In genomic region chr7:5351508-5352265, GRCh38 we compare ENCODE assay signal across 31 cellular contexts.
DNase-seq lines count a peak whose midpoint lies in the region; ATAC-seq, FAIRE-seq and TF ChIP-seq lines count a peak whose summit lies in the region.
"Had no signal": no experiment of that assay in that cellular context is flagged by ENCODE, and none has a peak within 500 bp of the region (broad histone marks: within the 10 kb centered on the region; RNA-seq: fewer than 3 reads in every experiment).

No MANE protein-coding gene starts in this region.

- intact Hi-C loops in Right ventricle myocardium inferior (cut with DNase I) (no loop called here), right cardiac atrium (cut with DNase I) (no loop called here), sigmoid colon (cut with DNase I) (loop anchor here (10.0 kb wide), 1 partner anchor 343 kb away; no protein-coding TSS in a partner anchor)

- no peaks in the 10 kb centered on the region for H3F3A ChIP-seq in smooth muscle cell (ENCODE audit: low read depth)

- no peak overlapping the region for H3K9ac ChIP-seq in astrocyte (ENCODE audit: low read length)
- no peak overlapping the region for H3K9ac ChIP-seq in iPS-18a (ENCODE audit: low read length)
- no peak overlapping the region for H3K9ac ChIP-seq in smooth muscle cell (ENCODE audit: low read depth)
- H3K9ac ChIP-seq: GM23248 had no signal

- H3K9me3 Mint-ChIP-seq in astrocyte (ENCODE audit: unreplicated experiment), result no peaks in the 10 kb centered on the region
- H3K9me3 Mint-ChIP-seq: activated CD8-positive, alpha-beta T cell treated with anti-CD3 and anti-CD28 coated beads for 36 hours had no signal

- TF ChIP-seq EP300 in sigmoid colon (IDR thresholded peaks at IDR 0.05), result no peak

- H4K20me1 ChIP-seq in astrocyte (ENCODE audit: insufficient read depth, low read length), result peaks cover 68% of the 10 kb centered on the region
- peaks cover 92% of the 10 kb centered on the region for H4K20me1 ChIP-seq in smooth muscle cell (ENCODE audit: low read depth)

- no peak for ATAC-seq in Right ventricle myocardium inferior
- no peak for ATAC-seq in right cardiac atrium
- ATAC-seq: activated CD8-positive, alpha-beta T cell treated with anti-CD3 and anti-CD28 coated beads for 36 hours; gastrocnemius medialis; left ventricle myocardium superior; upper lobe of right lung had no signal

- TF ChIP-seq CTCF in astrocyte (IDR thresholded peaks at IDR 0.05; ENCODE audit: insufficient read depth, low read depth, low read length) (no peak), sigmoid colon (IDR thresholded peaks at IDR 0.05) (no peak), smooth muscle cell (IDR thresholded peaks at IDR 0.05; ENCODE audit: borderline replicate concordance, insufficient read depth, poor library complexity, severe bottlenecking) (no peak)

- peaks cover 50% of the 10 kb centered on the region for H3K79me2 ChIP-seq in astrocyte (ENCODE audit: insufficient read depth, low read length)
- peaks cover 46% of the 10 kb centered on the region for H3K79me2 ChIP-seq in smooth muscle cell (ENCODE audit: low read depth)

- no peak overlapping the region for H3K27ac ChIP-seq in right cardiac atrium (ENCODE audit: low read length)
- no peak overlapping the region for H3K27ac ChIP-seq in astrocyte (ENCODE audit: low read depth, low read length)
- H3K27ac ChIP-seq in iPS-18a (ENCODE audit: low read length), result no peak overlapping the region
- H3K27ac ChIP-seq in sigmoid colon, result peak overlapping the region; percentile 1 to 85 (median 78)
- H3K27ac ChIP-seq in smooth muscle cell (ENCODE audit: low read depth), result no peak overlapping the region
- H3K27ac ChIP-seq: gastrocnemius medialis, GM23248, neutrophil, upper lobe of right lung had no signal

- WGBS in right cardiac atrium, result 92% methylated on average over 35 of the region's 35 CpGs
- 94% methylated on average over 35 of the region's 35 CpGs for WGBS in sigmoid colon, 2 donors
- 86% methylated on average over 35 of the region's 35 CpGs for WGBS in smooth muscle cell (ENCODE audit: low lambda C conversion rate)

- no peak overlapping the region for H3K4me2 ChIP-seq in astrocyte (ENCODE audit: low read length)
- no peak overlapping the region for H3K4me2 ChIP-seq in smooth muscle cell

- no peaks in the 10 kb centered on the region for H3K9me3 ChIP-seq in right cardiac atrium (ENCODE audit: control insufficient read depth, low read length)
- no peaks in the 10 kb centered on the region for H3K9me3 ChIP-seq in astrocyte (ENCODE audit: insufficient read depth, low read depth, low read length)
- H3K9me3 ChIP-seq in iPS-18a (ENCODE audit: control insufficient read depth, low read depth, low read length), result no peaks in the 10 kb centered on the region
- H3K9me3 ChIP-seq in sigmoid colon, result no peaks in the 10 kb centered on the region
- H3K9me3 ChIP-seq in smooth muscle cell (replicated peaks; ENCODE audit: low read depth), result no peaks in the 10 kb centered on the region
- H3K9me3 ChIP-seq in MG63, result no peaks in the 10 kb centered on the region
- H3K9me3 ChIP-seq: gastrocnemius medialis, neutrophil, upper lobe of right lung had no signal

- H2AFZ ChIP-seq in astrocyte (ENCODE audit: low read depth, low read length) (no peak overlapping the region), smooth muscle cell (ENCODE audit: low read depth) (no peak overlapping the region)
- H2AFZ ChIP-seq: GM23248 had no signal

- H3K27me3 ChIP-seq in right cardiac atrium (ENCODE audit: control insufficient read depth, insufficient read depth) (no peaks in the 10 kb centered on the region), astrocyte (ENCODE audit: insufficient read depth, low read length) (no peaks in the 10 kb centered on the region), iPS-18a (ENCODE audit: control insufficient read depth, insufficient read depth, low read length) (peaks cover 70% of the 10 kb centered on the region), sigmoid colon (no peaks in the 10 kb centered on the region), smooth muscle cell (ENCODE audit: low read depth) (no peaks in the 10 kb centered on the region), MG63 (no peaks in the 10 kb centered on the region)
- H3K27me3 ChIP-seq: gastrocnemius medialis, neutrophil, upper lobe of right lung had no signal

- no peak overlapping the region for H3K4me3 ChIP-seq in right cardiac atrium (ENCODE audit: low read length)
- H3K4me3 ChIP-seq in astrocyte (ENCODE audit: insufficient read depth, low read depth, low read length), result no peak overlapping the region
- H3K4me3 ChIP-seq in iPS-18a (ENCODE audit: low read length), result peak overlapping the region; percentile 49
- H3K4me3 ChIP-seq in sigmoid colon, result no peak overlapping the region
- no peak overlapping the region for H3K4me3 ChIP-seq in smooth muscle cell
- H3K4me3 ChIP-seq in MG63, result no peak overlapping the region
- H3K4me3 ChIP-seq: gastrocnemius medialis, GM23248, upper lobe of right lung had no signal

- H3K4me3 Mint-ChIP-seq in astrocyte (ENCODE audit: unreplicated experiment), result no peak overlapping the region
- H3K4me3 Mint-ChIP-seq: activated CD8-positive, alpha-beta T cell treated with anti-CD3 and anti-CD28 coated beads for 36 hours; CD4-positive, alpha-beta memory T cell had no signal

- peaks cover 17% of the 10 kb centered on the region for H3K4me1 Mint-ChIP-seq in astrocyte (ENCODE audit: low read depth, unreplicated experiment)

- TF ChIP-seq POLR2A in sigmoid colon (IDR thresholded peaks at IDR 0.05), result no peak

- peaks cover 26% of the 10 kb centered on the region for H3K36me3 Mint-ChIP-seq in astrocyte (ENCODE audit: low read depth, unreplicated experiment)

- H3K27ac Mint-ChIP-seq in astrocyte (ENCODE audit: unreplicated experiment), result peak overlapping the region; percentile 34
- H3K27ac Mint-ChIP-seq: activated CD8-positive, alpha-beta T cell treated with anti-CD3 and anti-CD28 coated beads for 36 hours had no signal

- FAIRE-seq in astrocyte (lab: Jason Lieb, UNC) (no peak), frontal cortex (lab: Jason Lieb, UNC) (no peak)

- H3K4me1 ChIP-seq in right cardiac atrium (ENCODE audit: control insufficient read depth, insufficient read depth, low read length), result peaks cover 6% of the 10 kb centered on the region
- peaks cover 6% of the 10 kb centered on the region for H3K4me1 ChIP-seq in astrocyte (ENCODE audit: insufficient read depth, low read length)
- peaks cover 10% of the 10 kb centered on the region for H3K4me1 ChIP-seq in iPS-18a (ENCODE audit: control insufficient read depth, low read depth, low read length)
- H3K4me1 ChIP-seq in sigmoid colon, result peaks cover 0 to 88% (median 87%) of the 10 kb centered on the region in 4 donors
- H3K4me1 ChIP-seq in smooth muscle cell (ENCODE audit: low read depth), result peaks cover 5% of the 10 kb centered on the region

- peaks cover 3% of the 10 kb centered on the region for H3K36me3 ChIP-seq in astrocyte (ENCODE audit: insufficient read depth, low read length)
- H3K36me3 ChIP-seq in iPS-18a (ENCODE audit: control insufficient read depth, low read depth, low read length), result no peaks in the 10 kb centered on the region
- H3K36me3 ChIP-seq in sigmoid colon, result peaks cover 0 to 44% (median 28%) of the 10 kb centered on the region in 4 donors
- H3K36me3 ChIP-seq in smooth muscle cell (ENCODE audit: low read depth), result no peaks in the 10 kb centered on the region
- peaks cover 44% of the 10 kb centered on the region for H3K36me3 ChIP-seq in MG63

- DNase-seq in Right ventricle myocardium inferior (ENCODE audit: missing footprints) (peak; percentile 58), right cardiac atrium (no peak), astrocyte (ENCODE audit: low read depth) (no peak), sigmoid colon (peak; percentile 48), smooth muscle cell (lab: John Stamatoyannopoulos, UW; ENCODE audit: unreplicated experiment) (no peak), MG63 (no peak), frontal cortex (ENCODE audit: low spot score in 2 of 2) (no peak)
- DNase-seq: 8988T; activated CD8-positive, alpha-beta T cell treated with anti-CD3 and anti-CD28 coated beads for 36 hours; activated gamma-delta T cell; activated T-cell treated with anti-CD3 and anti-CD28 coated beads for 4 hours; AML-193; CD4-positive, alpha-beta memory T cell; DMS 273 treated with DMSO at 0.1 percent for 48 hours; effector CD4-positive, alpha-beta T cell; gastrocnemius medialis; GF-D8; GM23248; hippocampal formation; Kasumi-1; left ventricle myocardium superior; NCI-H1105 treated with DMSO at 0.1 percent for 48 hours; NCI-H2029 treated with DMSO at 0.1 percent for 48 hours; NCI-H226; NCI-H774; OCI-M1; SHP77; T1000; upper lobe of right lung had no signal

- peaks cover 2% of the 10 kb centered on the region for H3K27me3 Mint-ChIP-seq in astrocyte (ENCODE audit: low read depth, unreplicated experiment)
- H3K27me3 Mint-ChIP-seq: activated CD8-positive, alpha-beta T cell treated with anti-CD3 and anti-CD28 coated beads for 36 hours; CD4-positive, alpha-beta memory T cell had no signal

Comparison
In these comparisons a context has a peak if more than half of its experiments do, and no peak if none do; other contexts are left out.
1. DNase-seq: peak in Right ventricle myocardium inferior (single experiment) and sigmoid colon (single experiment); none in right cardiac atrium (0 of 3), astrocyte (single experiment), smooth muscle cell (single experiment), MG63 (single experiment) and frontal cortex (0 of 2).
2. H3K27ac ChIP-seq: peak in sigmoid colon (4 of 4); none in right cardiac atrium (single experiment), astrocyte (single experiment), iPS-18a (single experiment) and smooth muscle cell (single experiment).